In genomic region chr1:10795305-10796021, GRCh38 we compare ENCODE assay signal across 8 cellular contexts. TPM values are rescaled to one million over a fixed set of nuclear protein-coding genes. Genes with fewer than 3 reads are reported as not detected.
DNase-seq lines count a peak whose midpoint lies in the region; ATAC-seq and TF ChIP-seq lines count a peak whose summit lies in the region.

No MANE protein-coding gene starts in this region.

- H3K36me3 ChIP-seq in IMR-90 (ENCODE audit: control insufficient read depth, insufficient read depth, low read length) (no peaks in the 10 kb centered on the region), mucosa of rectum (ENCODE audit: control insufficient read depth in 2 of 2, insufficient read depth in 2 of 2, low read length in 2 of 2) (no peaks in the 10 kb centered on the region)

- H2BK20ac ChIP-seq in IMR-90 (ENCODE audit: low read depth, low read length), result no peak overlapping the region

- POLR2A ChIA-PET in IMR-90 (lab: Charles Lee; ENCODE audit: unreplicated experiment), result no interaction called here

- no peak overlapping the region for H2AFZ ChIP-seq in IMR-90 (replicated peaks; ENCODE audit: low read length, poor library complexity)

- H4K20me1 ChIP-seq in IMR-90 (ENCODE audit: insufficient read depth, low read length), result no peaks in the 10 kb centered on the region

- TF ChIP-seq RAD21 in IMR-90 (IDR thresholded peaks at IDR 0.05; ENCODE audit: low read length), result no peak

- H2AK5ac ChIP-seq in IMR-90 (ENCODE audit: low read depth, low read length), result no peak overlapping the region

- H3K9me3 ChIP-seq in IMR-90 (ENCODE audit: control insufficient read depth, insufficient read depth, low read length), result no peaks in the 10 kb centered on the region
- H3K9me3 ChIP-seq in mucosa of rectum (ENCODE audit: control insufficient read depth in 2 of 2, low read length in 2 of 2), result no peaks in the 10 kb centered on the region

- ATAC-seq in IMR-90 (ENCODE audit: low read depth), result no peak
- ATAC-seq in HG03571 (IDR thresholded peaks at IDR 0.05; ENCODE audit: unreplicated experiment), result no peak

- H4K5ac ChIP-seq in IMR-90 (ENCODE audit: low read depth, low read length), result no peak overlapping the region

- no peak overlapping the region for H2BK5ac ChIP-seq in IMR-90 (ENCODE audit: low read depth, low read length, poor library complexity, severe bottlenecking)

- H3K4me3 ChIP-seq in AG10803 (ENCODE audit: low read length), result peak overlapping the region; percentile 49
- peak overlapping the region; percentile 26; the same call in 1 of the 2 replicates for H3K4me3 ChIP-seq in IMR-90 (ENCODE audit: insufficient read depth, low read depth, low read length)
- H3K4me3 ChIP-seq in choroid plexus epithelial cell (ENCODE audit: low read depth, low read length), result peak overlapping the region; percentile 37
- H3K4me3 ChIP-seq in mucosa of rectum (ENCODE audit: low read length in 2 of 2), result peak overlapping the region; percentile 81 to 97

- no peak overlapping the region for H4K91ac ChIP-seq in IMR-90 (ENCODE audit: insufficient read depth, low read depth, low read length)

- no peak overlapping the region for H4K8ac ChIP-seq in IMR-90 (ENCODE audit: low read depth in 2 of 2, low read length in 2 of 2)

- no peak overlapping the region for H3K9ac ChIP-seq in IMR-90 (ENCODE audit: low read depth, low read length)
- H3K9ac ChIP-seq in mucosa of rectum (ENCODE audit: low read depth in 1 of 2, low read length in 2 of 2), result peak overlapping the region; percentile 92 to 96

- intact Hi-C loops in IMR-90 (cut with micrococcal nuclease) (loop anchor here (5.0 to 10.0 kb wide), 2 partner anchors 261 to 283 kb away; no protein-coding TSS in a partner anchor), posterior vena cava (cut with DNase I) (loop anchor here in 1 of 2 donors (10.0 kb wide), 1 partner anchor 281 kb away; no protein-coding TSS in a partner anchor)

- BruUV-seq in IMR-90 (replicated peaks; lab: Mats Ljungman, UMichigan), result no TSS peak

- H3K27me3 ChIP-seq in IMR-90 (ENCODE audit: control insufficient read depth, insufficient read depth, low read length), result peaks cover 59% of the 10 kb centered on the region
- H3K27me3 ChIP-seq in mucosa of rectum (ENCODE audit: control insufficient read depth in 2 of 2, insufficient read depth in 2 of 2, low read length in 2 of 2), result peaks cover 0 to 2% of the 10 kb centered on the region in 2 donors

- dilution Hi-C loops in IMR-90 (cut with HindIII; ENCODE audit: low sequenced_read_pairs, unreplicated experiment), result no loop called here

- CTCF ChIA-PET in IMR-90 (lab: Yijun Ruan, JAX), result interaction anchor here (0.5 kb wide), 2 partner anchors 113 to 142 kb away, joined by 3 to 4 read pairs; no protein-coding TSS in a partner anchor

- WGBS in IMR-90 (ENCODE audit: extremely low coverage in 2 of 2, insufficient read length in 1 of 2), 2 experiments, result 0% methylated on average over 8 of the region's 38 CpGs; no CpG with 5 or more reads in 1 of the 2 experiments

- peak overlapping the region; percentile 60; the same call in 1 of the 2 replicates for H3K4me2 ChIP-seq in IMR-90 (ENCODE audit: low read depth, low read length)

- TF ChIP-seq CTCF in AG10803 (conservative IDR thresholded peaks at IDR 0.05; ENCODE audit: low read length) (no peak), IMR-90 (conservative IDR thresholded peaks at IDR 0.05; ENCODE audit: low read depth, low read length) (no peak), choroid plexus epithelial cell (conservative IDR thresholded peaks at IDR 0.05; ENCODE audit: low read depth, low read length) (no peak)

- no peaks in the 10 kb centered on the region for H3K79me1 ChIP-seq in IMR-90 (ENCODE audit: low read depth in 1 of 2, low read length in 2 of 2)

- no peak overlapping the region for H3K23ac ChIP-seq in IMR-90 (ENCODE audit: low read depth, low read length)

- no peaks in the 10 kb centered on the region for H3K9me1 ChIP-seq in IMR-90 (ENCODE audit: insufficient read depth, low read length)

- H3K27ac ChIP-seq in IMR-90 (ENCODE audit: insufficient read depth, low read length), result no peak overlapping the region
- peak overlapping the region; percentile 91 for H3K27ac ChIP-seq in mucosa of rectum (ENCODE audit: low read depth in 2 of 2, low read length in 2 of 2)

- H2BK120ac ChIP-seq in IMR-90 (ENCODE audit: low read depth, low read length), result no peak overlapping the region

- H2AK9ac ChIP-seq in IMR-90 (replicated peaks; ENCODE audit: low read depth, low read length, poor library complexity), result no peak overlapping the region

- DNase-seq in AG10803 (ENCODE audit: low read depth) (no peak), IMR-90 (no peak), choroid plexus epithelial cell (ENCODE audit: low read depth) (peak; percentile 10), posterior vena cava (ENCODE audit: low spot score) (no peak), AG08395 (ENCODE audit: low spot score) (no peak), dedifferentiated amniotic fluid mesenchymal stem cell (ENCODE audit: extremely low spot score) (no peak)

- H3K4me1 ChIP-seq in IMR-90 (ENCODE audit: control insufficient read depth, insufficient read depth, low read length) (peaks cover 4% of the 10 kb centered on the region; the same call in 1 of the 2 replicates), mucosa of rectum (ENCODE audit: control insufficient read depth in 2 of 2, insufficient read depth in 2 of 2, low read length in 2 of 2) (peaks cover 11 to 20% of the 10 kb centered on the region in 2 donors)

- no peak overlapping the region for H3K56ac ChIP-seq in IMR-90 (ENCODE audit: extremely low read depth, insufficient read depth, low read length)

- no peak overlapping the region for H3K4ac ChIP-seq in IMR-90 (ENCODE audit: low read depth, low read length)

- TF ChIP-seq POLR2A in IMR-90 (IDR thresholded peaks at IDR 0.05; ENCODE audit: low read depth, low read length), result no peak

- no peak overlapping the region for H3K18ac ChIP-seq in IMR-90 (ENCODE audit: low read depth, low read length)

- in situ Hi-C loops in IMR-90 (cut with MboI; ENCODE audit: low sequenced_read_pairs), result no loop called here

- no peak overlapping the region for H2BK15ac ChIP-seq in IMR-90 (ENCODE audit: low read depth, low read length)

- no peak overlapping the region for H3K14ac ChIP-seq in IMR-90 (replicated peaks; ENCODE audit: low read depth, low read length)

TF ChIP-seq in IMR-90, 13 proteins besides CTCF, POLR2A, EP300 and RAD21:
- TF ChIP-seq CEBPB (IDR thresholded peaks at IDR 0.05; ENCODE audit: low read depth, low read length), result no peak
- TF ChIP-seq RFX5 (IDR thresholded peaks at IDR 0.05; ENCODE audit: low read depth, low read length), result no peak

RNA-seq across cellular contexts. Expression of gene CASZ1, which starts 1.0 kb away (rescaled TPM):
- total RNA-seq in IMR-90 (2012; rRNA removed), result under 0.01 and 0.18 TPM in 2 replicates
- 0.23 and 0.24 TPM in 2 replicates for polyA plus RNA-seq in IMR-90 (2012; rRNA removed)
- 0.30 and 0.44 TPM in 2 replicates for polyA plus RNA-seq in IMR-90 (2012; cell fraction: cytosol; rRNA removed)
- 0.78 and 0.86 TPM in 2 replicates for polyA plus RNA-seq in IMR-90 (2012; cell fraction: nucleus; rRNA removed; ENCODE audit: low replicate concordance)
- 10 to 100 TPM; 18.4 to 21.5 TPM for total RNA-seq in posterior vena cava

Comparison
In these comparisons a context has a peak if more than half of its experiments do, and no peak if none do; other contexts are left out.
1. H3K4me3 ChIP-seq: peak in every context shown above with its lines; median percentile 89 in mucosa of rectum; 49 in AG10803; 37 in choroid plexus epithelial cell; 26 in IMR-90.
2. RNA of gene CASZ1, which starts 1.0 kb away (total RNA-seq): 18.4 to 21.5 TPM in posterior vena cava; under 0.01 to 0.18 TPM in IMR-90; every median in the first group is over 10 times any median in the second.